In the genomic region with DNA sequence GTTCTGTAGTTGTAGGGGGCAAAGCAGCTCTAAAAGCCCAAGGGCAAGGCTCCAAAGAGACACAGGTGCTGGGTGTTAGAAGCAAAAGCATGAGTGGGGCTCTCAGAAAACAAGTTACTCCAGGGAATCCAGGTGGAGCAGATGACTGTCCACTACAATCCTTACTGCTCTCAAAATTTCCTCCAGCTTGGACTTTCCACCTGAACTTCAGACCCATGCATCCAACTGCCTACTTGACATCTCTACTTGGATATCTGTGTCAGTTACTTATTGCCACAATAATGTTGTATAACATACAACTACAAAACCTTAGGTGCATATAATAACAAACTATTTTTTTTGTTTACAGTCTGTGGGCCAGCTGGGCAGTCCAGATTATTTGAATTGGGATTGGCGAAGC, we compare ENCODE assay signal across 24 cellular contexts. TPM values are rescaled to one million over a fixed set of nuclear protein-coding genes. Genes with fewer than 3 reads are reported as not detected.
A peak's percentile ranks its signal among the peaks of the same experiment; 100 is the strongest.
DNase-seq lines count a peak whose midpoint lies in the region; ATAC-seq, FAIRE-seq and TF ChIP-seq lines count a peak whose summit lies in the region.
"Had no signal": no experiment of that assay in that cellular context is flagged by ENCODE, and none has a peak within 500 bp of the region (broad histone marks: within the 10 kb centered on the region; RNA-seq: fewer than 3 reads in every experiment).

No MANE protein-coding gene starts in this region.

- H4K20me1 ChIP-seq in DOHH2 (ENCODE audit: control insufficient read depth, insufficient read depth, low read depth, low read length), result no peaks in the 10 kb centered on the region
- H4K20me1 ChIP-seq: BLaER1 had no signal

- H3K9me2 ChIP-seq in DOHH2 (replicated peaks; ENCODE audit: control insufficient read depth, low read length), result no peaks in the 10 kb centered on the region

- H3K4me3 Mint-ChIP-seq in CD4-positive, alpha-beta T cell, result no peak overlapping the region
- H3K4me3 Mint-ChIP-seq: CD14-positive monocyte; CD8-positive, alpha-beta T cell had no signal

- CTCF ChIA-PET in CD4-positive, alpha-beta T cell (lab: Charles Lee), result no interaction called here

- H3K27me3 ChIP-seq in DOHH2 (ENCODE audit: control insufficient read depth, low read length), result no peaks in the 10 kb centered on the region
- no peaks in the 10 kb centered on the region for H3K27me3 ChIP-seq in CD4-positive, alpha-beta T cell (ENCODE audit: control insufficient read depth, insufficient read depth, low read length)
- H3K27me3 ChIP-seq: BE2C, BLaER1 had no signal

- H3K36me3 ChIP-seq in DOHH2 (ENCODE audit: control insufficient read depth, low read length) (no peaks in the 10 kb centered on the region), kidney (ENCODE audit: control insufficient read depth in 1 of 2, insufficient read depth in 2 of 2, low read length in 2 of 2) (no peaks in the 10 kb centered on the region), mucosa of descending colon (ENCODE audit: low read depth) (no peaks in the 10 kb centered on the region)
- H3K36me3 ChIP-seq: BE2C, BLaER1 had no signal

- DNase-seq in kidney (no peak), mucosa of descending colon (no peak), 8988T (no peak), NK-92 (lab: John Stamatoyannopoulos, UW; ENCODE audit: unreplicated experiment) (no peak)
- DNase-seq in CD4-positive, alpha-beta T cell, result no peak
- DNase-seq: ACHN; BE2C; C1 segment of cervical spinal cord; Caco-2; Calu3; CD4-positive, CD25-positive, alpha-beta regulatory T cell; CD8-positive, alpha-beta T cell; DMS79 treated with DMSO at 0.1 percent for 48 hours; EL; GDM1 had no signal

- H3K27ac Mint-ChIP-seq in CD4-positive, alpha-beta T cell, result no peak overlapping the region
- H3K27ac Mint-ChIP-seq: CD4-positive, CD25-positive, alpha-beta regulatory T cell; CD8-positive, alpha-beta T cell had no signal

- H3K27ac ChIP-seq in DOHH2 (ENCODE audit: low read depth, low read length) (no peak overlapping the region), kidney (ENCODE audit: low read depth in 2 of 2, low read length in 2 of 2) (peak overlapping the region; percentile 17 to 49)
- no peak overlapping the region for H3K27ac ChIP-seq in CD4-positive, alpha-beta T cell (ENCODE audit: low read depth, low read length)
- H3K27ac ChIP-seq: 22Rv1 had no signal

- 0 out of 2 replicates have a peak, but pooled peaks cover 2% of the 10 kb centered on the region for H3F3A ChIP-seq in DOHH2 (ENCODE audit: control insufficient read depth, insufficient read depth)

- intact Hi-C loops in kidney (cut with DNase I), result no loop called here
- intact Hi-C loops in mucosa of descending colon (cut with DNase I, micrococcal nuclease), result no loop called here
- intact Hi-C loops in CD4-positive, alpha-beta T cell (cut with DNase I, micrococcal nuclease), result no loop called here

- no peak for FAIRE-seq in kidney (lab: Jason Lieb, UNC)
- FAIRE-seq: A204.1, D721Med, GM12878, GM12892, GM18507 had no signal

- H3K9me3 Mint-ChIP-seq in CD4-positive, alpha-beta T cell, result no peaks in the 10 kb centered on the region

- H3K4me1 ChIP-seq in DOHH2 (ENCODE audit: control insufficient read depth, low read length) (peaks cover 37% of the 10 kb centered on the region), kidney (ENCODE audit: control insufficient read depth in 1 of 2, insufficient read depth in 1 of 2, low read depth in 1 of 2, low read length in 2 of 2) (peaks cover 0 to 8% of the 10 kb centered on the region in 2 donors), mucosa of descending colon (ENCODE audit: low read depth) (peaks cover 10% of the 10 kb centered on the region)
- H3K4me1 ChIP-seq: BE2C had no signal

- H3K4me3 ChIP-seq in DOHH2 (ENCODE audit: low read length) (no peak overlapping the region), kidney (ENCODE audit: low read length in 2 of 2) (no peak overlapping the region), mucosa of descending colon (no peak overlapping the region)
- H3K4me3 ChIP-seq: BLaER1, GM12878 had no signal

- peaks cover 4% of the 10 kb centered on the region for H3K27me3 Mint-ChIP-seq in CD4-positive, alpha-beta T cell

- H3K9ac ChIP-seq in kidney (ENCODE audit: low read length in 2 of 2), result no peak overlapping the region
- H3K9ac ChIP-seq: BLaER1 had no signal

- H3K4me1 Mint-ChIP-seq in CD4-positive, alpha-beta T cell (ENCODE audit: low read depth), result no peaks in the 10 kb centered on the region
- H3K4me1 Mint-ChIP-seq: CD4-positive, CD25-positive, alpha-beta regulatory T cell had no signal

- POLR2A ChIA-PET in CD4-positive, alpha-beta T cell (lab: Charles Lee), result no interaction called here

- H3K9me3 ChIP-seq in DOHH2 (ENCODE audit: control insufficient read depth, insufficient read depth, low read length) (no peaks in the 10 kb centered on the region), kidney (ENCODE audit: control insufficient read depth in 1 of 2, low read length in 2 of 2) (no peaks in the 10 kb centered on the region), mucosa of descending colon (no peaks in the 10 kb centered on the region)
- H3K9me3 ChIP-seq in CD4-positive, alpha-beta T cell (ENCODE audit: control insufficient read depth, low read length), result no peaks in the 10 kb centered on the region
- H3K9me3 ChIP-seq: BE2C, BLaER1, Caco-2 had no signal

- H3K36me3 Mint-ChIP-seq in CD4-positive, alpha-beta T cell (ENCODE audit: low read depth), result no peaks in the 10 kb centered on the region
- H3K36me3 Mint-ChIP-seq: CD14-positive monocyte; CD4-positive, CD25-positive, alpha-beta regulatory T cell; CD8-positive, alpha-beta T cell had no signal

- H3K4me2 ChIP-seq in DOHH2 (ENCODE audit: low read length), result peak overlapping the region; percentile 25; the same call in 1 of the 2 replicates
- H3K4me2 ChIP-seq: BLaER1 had no signal

- H3K79me2 ChIP-seq in DOHH2 (ENCODE audit: control insufficient read depth, low read length), result no peaks in the 10 kb centered on the region

- TF ChIP-seq CTCF in DOHH2 (IDR thresholded peaks at IDR 0.05; ENCODE audit: low read depth, low read length, poor library complexity, severe bottlenecking) (no peak), kidney (IDR thresholded peaks at IDR 0.05; ENCODE audit: borderline replicate concordance, extremely low read depth, insufficient read depth) (no peak), mucosa of descending colon (IDR thresholded peaks at IDR 0.05) (no peak)
- TF ChIP-seq CTCF in CD4-positive, alpha-beta T cell (IDR thresholded peaks at IDR 0.05), result no peak

- peak; percentile 33 for ATAC-seq in mucosa of descending colon
- ATAC-seq in CD4-positive, alpha-beta T cell (ENCODE audit: poor library complexity), result no peak
- ATAC-seq: CD8-positive, alpha-beta T cell; GM12878 had no signal

RNA-seq across cellular contexts. Expression of a gene that starts 22.8 kb away (rescaled TPM):
- total RNA-seq in kidney (25.2 TPM), mucosa of descending colon (10 to 100 TPM; 19.6 to 31.8 (median 25.0) TPM)
- 36.2 TPM for polyA plus RNA-seq in kidney (ENCODE audit: insufficient read depth, low read depth, low replicate concordance)
- total RNA-seq in CD4-positive, alpha-beta T cell, result 10 to 100 TPM; 14.5 to 14.7 TPM

Comparison
In these comparisons a context has a peak if more than half of its experiments do, and no peak if none do; other contexts are left out.
1. H3K27ac ChIP-seq: peak in kidney (2 of 2); none in DOHH2 (single experiment) and CD4-positive, alpha-beta T cell (single experiment).